Comparison of ENCODE assay signal across 6 cellular contexts in genomic region chr17:4998666-4999428, GRCh38.
DNase-seq lines count a peak whose midpoint lies in the region; ATAC-seq and TF ChIP-seq lines count a peak whose summit lies in the region.

No MANE protein-coding gene starts in this region.

- peaks cover 20% of the 10 kb centered on the region for H3K4me1 Mint-ChIP-seq in activated naive CD4-positive, alpha-beta T cell treated with anti-CD3 and anti-CD28 coated beads, Interleukin-2, amount 50 U/mL, for 24 hours

- H3K9me3 Mint-ChIP-seq in activated naive CD4-positive, alpha-beta T cell treated with anti-CD3 and anti-CD28 coated beads, Interleukin-2, amount 50 U/mL, for 24 hours: no peaks in the 10 kb centered on the region

- H3K4me3 Mint-ChIP-seq in activated naive CD4-positive, alpha-beta T cell treated with anti-CD3 and anti-CD28 coated beads, Interleukin-2, amount 50 U/mL, for 24 hours: peak overlapping the region; percentile 68

- no peak for TF ChIP-seq CTCF in foreskin fibroblast (IDR thresholded peaks at IDR 0.05; ENCODE audit: low read depth, low read length)

- H3K36me3 ChIP-seq in stomach smooth muscle (ENCODE audit: control insufficient read depth in 2 of 2, insufficient read depth in 2 of 2, low read length in 2 of 2): peaks cover 24 to 26% of the 10 kb centered on the region in 2 donors

- H3K4me3 ChIP-seq in foreskin fibroblast (ENCODE audit: low read depth in 1 of 2, low read length in 2 of 2) (peak overlapping the region; percentile 92), stomach smooth muscle (ENCODE audit: low read length in 2 of 2) (peak overlapping the region; percentile 93 to 96)

- DNase-seq in activated naive CD4-positive, alpha-beta T cell treated with Interleukin-2 at 50 U/mL for 16 hours: no peak
- DNase-seq in foreskin fibroblast (peak in 1 of 2 donors; percentile 23), NCI-H1694 (lab: John Stamatoyannopoulos, UW) (no peak)

- H3K9me3 ChIP-seq in stomach smooth muscle (ENCODE audit: control insufficient read depth in 2 of 2, low read length in 2 of 2): no peaks in the 10 kb centered on the region

- no peak for ATAC-seq in HG02763 (IDR thresholded peaks at IDR 0.05; ENCODE audit: unreplicated experiment)

- H3K27ac Mint-ChIP-seq in activated naive CD4-positive, alpha-beta T cell treated with anti-CD3 and anti-CD28 coated beads, Interleukin-2, amount 50 U/mL, for 24 hours: peak overlapping the region; percentile 42

- peaks cover 39% of the 10 kb centered on the region for H3K4me1 ChIP-seq in stomach smooth muscle (ENCODE audit: control insufficient read depth, insufficient read depth, low read length)

- H3K27me3 ChIP-seq in stomach smooth muscle (ENCODE audit: control insufficient read depth in 1 of 2, insufficient read depth in 2 of 2, low read length in 2 of 2): no peaks in the 10 kb centered on the region

- H3K27ac ChIP-seq in stomach smooth muscle (ENCODE audit: low read length): peak overlapping the region; percentile 66

- H3K36me3 Mint-ChIP-seq in activated naive CD4-positive, alpha-beta T cell treated with anti-CD3 and anti-CD28 coated beads, Interleukin-2, amount 50 U/mL, for 24 hours: peaks cover 1% of the 10 kb centered on the region

- no peaks in the 10 kb centered on the region for H3K27me3 Mint-ChIP-seq in activated naive CD4-positive, alpha-beta T cell treated with anti-CD3 and anti-CD28 coated beads, Interleukin-2, amount 50 U/mL, for 24 hours

- peak overlapping the region; percentile 80 to 82 for H3K9ac ChIP-seq in stomach smooth muscle (ENCODE audit: low read length in 2 of 2)
